ENCODE assay signal across 33 cellular contexts in the genomic region with DNA sequence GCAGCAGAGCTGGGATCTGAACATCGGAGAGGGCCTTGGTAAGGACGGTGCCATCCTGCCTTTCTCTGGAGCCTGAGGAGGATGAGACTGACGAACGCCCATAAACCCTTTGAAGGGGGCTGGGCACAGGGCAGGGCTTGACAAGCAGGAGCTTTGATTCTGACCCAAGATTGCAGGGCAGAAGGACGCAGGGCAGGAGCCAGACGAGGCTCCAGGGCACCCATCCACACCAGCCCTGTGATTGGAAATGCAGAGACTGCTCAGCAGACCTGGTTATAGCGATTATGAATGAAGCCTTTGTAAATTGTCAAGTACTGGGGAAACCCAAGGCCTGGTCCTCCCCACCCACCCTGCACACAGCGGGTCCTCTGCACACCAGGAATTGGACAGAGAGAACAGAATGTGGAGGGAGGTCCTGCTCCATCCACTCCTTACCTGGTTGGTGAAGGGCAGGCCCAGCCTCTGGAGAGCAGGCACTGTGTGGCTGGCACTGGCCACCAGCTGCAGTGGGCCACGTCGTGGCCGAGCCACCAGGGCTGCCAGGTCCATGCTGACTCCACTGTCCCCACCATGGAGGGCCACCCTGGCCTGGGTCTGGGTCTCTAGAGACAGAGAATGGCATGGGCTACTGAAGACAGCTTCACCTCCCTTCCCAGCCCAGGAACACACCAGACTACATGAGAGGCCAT.
"Had no signal": no experiment of that assay in that cellular context is flagged by ENCODE, and none has a peak within 500 bp of the region (broad histone marks: within the 10 kb centered on the region; RNA-seq: fewer than 3 reads in every experiment).

No MANE protein-coding gene starts in this region.

- H3K27me3 ChIP-seq: brain microvascular endothelial cell, MG63, SJSA1 had no signal

- H3K9me3 ChIP-seq: MG63, SJSA1 had no signal

- ATAC-seq: activated CD8-positive, alpha-beta T cell treated with anti-CD3 and anti-CD28 coated beads for 36 hours; activated T-cell treated with anti-CD3 and anti-CD28 coated beads, Interleukin-2, amount 50 U/mL, for 72 hours; activated T-helper 17 cell treated with anti-CD3 and anti-CD28 coated beads, Interleukin-2, amount 50 U/mL, for 72 hours; Panc1 had no signal

- H3K4me3 ChIP-seq: MG63, SJSA1 had no signal

- DNase-seq: activated CD4-positive, alpha-beta T cell treated with anti-CD3 and anti-CD28 coated beads for 1 hour; activated CD4-positive, alpha-beta T cell treated with anti-CD3 and anti-CD28 coated beads for 48 hours; activated CD4-positive, alpha-beta T cell treated with anti-CD3 and anti-CD28 coated beads, Interleukin-2, amount 50 U/mL, for 4 hours; activated CD4-positive, CD25-positive, alpha-beta regulatory T cell; activated CD8-positive, alpha-beta T cell treated with anti-CD3 and anti-CD28 coated beads for 36 hours; activated effector memory CD4-positive, alpha-beta T cell treated with anti-CD3 and anti-CD28 coated beads, Interleukin-2, amount 50 U/mL, for 16 hours; activated naive CD4-positive, alpha-beta T cell; activated naive CD4-positive, alpha-beta T cell treated with anti-CD3 and anti-CD28 coated beads, Interleukin-2, amount 50 U/mL, for 16 hours; activated naive CD8-positive, alpha-beta T cell treated with anti-CD3 and anti-CD28 coated beads for 36 hours; activated T-cell treated with anti-CD3 and anti-CD28 coated beads, Interleukin-2, amount 50 U/mL, for 1 hour; activated T-cell treated with anti-CD3 and anti-CD28 coated beads, Interleukin-2, amount 50 U/mL, for 72 hours; amniotic stem cell; brain microvascular endothelial cell; central memory CD4-positive, alpha-beta T cell; Kasumi-1; KG1; MG63; NCI-H1048; NCI-H1105 treated with DMSO at 0.1 percent for 48 hours; NCI-H1436; NCI-H1694; NCI-H1930; NCI-H2081 treated with DMSO at 0.1 percent for 48 hours; NCI-H226; NCI-H446 treated with DMSO at 0.1 percent for 48 hours; NCI-H69; NCI-H82; SHP77 treated with DMSO at 0.1 percent for 48 hours; T1000 had no signal

- H3K27ac ChIP-seq: brain microvascular endothelial cell, SJSA1, WERI-Rb-1 had no signal

- H3K36me3 ChIP-seq: brain microvascular endothelial cell, MG63, SJSA1, WERI-Rb-1 had no signal
